Comparison of ENCODE assay signal across 17 cellular contexts in genomic region chr3:149441662-149442442, GRCh38. TPM values are rescaled to one million over a fixed set of nuclear protein-coding genes. Genes with fewer than 3 reads are reported as not detected.
"Had no signal": no experiment of that assay in that cellular context is flagged by ENCODE, and none has a peak within 500 bp of the region (broad histone marks: within the 10 kb centered on the region; RNA-seq: fewer than 3 reads in every experiment).

No MANE protein-coding gene starts in this region.

- H3K36me3 ChIP-seq: gastroesophageal sphincter, spleen had no signal

- H3K36me3 Mint-ChIP-seq: stimulated activated naive B cell treated with anti-CD40 and anti-IgM and Interleukin-4, amounts not matched to agents 10 μg/mL and 1 μg/mL and 100 μg/mL, for 72 hours had no signal

- H3K9me3 Mint-ChIP-seq: activated naive CD4-positive, alpha-beta T cell treated with anti-CD3 and anti-CD28 coated beads for 36 hours; activated T-helper 17 cell treated with anti-CD3 and anti-CD28 coated beads, Interleukin-2, amount 50 U/mL, for 72 hours; stimulated activated naive B cell treated with anti-CD40 and anti-IgM and Interleukin-4, amounts not matched to agents 10 μg/mL and 1 μg/mL and 100 μg/mL, for 72 hours; T-helper 2 cell treated with Interferon-gamma antibody and Interleukin-4, amounts not matched to agents 5 μg/mL and 100 μg/mL, for 36 hours had no signal

- H3K4me3 ChIP-seq: gastroesophageal sphincter, spleen had no signal

- FAIRE-seq: colon had no signal

- H3K4me3 Mint-ChIP-seq: activated naive CD4-positive, alpha-beta T cell treated with anti-CD3 and anti-CD28 coated beads for 36 hours; activated T-helper 17 cell treated with anti-CD3 and anti-CD28 coated beads, Interleukin-2, amount 50 U/mL, for 72 hours; stimulated activated naive B cell treated with anti-CD40 and anti-IgM and Interleukin-4, amounts not matched to agents 10 μg/mL and 1 μg/mL and 100 μg/mL, for 72 hours; T-helper 2 cell treated with Interferon-gamma antibody and Interleukin-4, amounts not matched to agents 5 μg/mL and 100 μg/mL, for 36 hours had no signal

- ATAC-seq: activated T-helper 17 cell treated with anti-CD3 and anti-CD28 coated beads, Interleukin-2, amount 50 U/mL, for 72 hours; gastroesophageal sphincter; right cardiac atrium; stimulated activated naive B cell treated with anti-CD40 and anti-IgM and Interleukin-4, amounts not matched to agents 10 μg/mL and 1 μg/mL and 100 μg/mL, for 72 hours had no signal

- H3K27ac ChIP-seq: gastroesophageal sphincter, spleen had no signal

- DNase-seq: activated CD4-positive, alpha-beta T cell treated with anti-CD3 and anti-CD28 coated beads, Interleukin-2, amount 50 U/mL, for 1 hour; activated naive CD4-positive, alpha-beta T cell treated with anti-CD3 and anti-CD28 coated beads for 36 hours; activated T-cell treated with anti-CD3 and anti-CD28 coated beads for 4 hours; right cardiac atrium; spleen; stimulated activated CD4-positive, alpha-beta T cell treated with anti-CD3 and anti-CD28 coated beads, Interleukin-1b, Interleukin-23, amount 100 ng/mL, for 48 hours; stimulated activated naive B cell treated with anti-CD40 and anti-IgM and Interleukin-4, amounts not matched to agents 10 μg/mL and 1 μg/mL and 100 μg/mL, for 72 hours; trophoblast cell had no signal

- H3K27ac Mint-ChIP-seq: activated naive CD4-positive, alpha-beta T cell treated with anti-CD3 and anti-CD28 coated beads for 36 hours; activated T-helper 17 cell treated with anti-CD3 and anti-CD28 coated beads, Interleukin-2, amount 50 U/mL, for 72 hours; stimulated activated naive B cell treated with anti-CD40 and anti-IgM and Interleukin-4, amounts not matched to agents 10 μg/mL and 1 μg/mL and 100 μg/mL, for 72 hours; T-helper 2 cell treated with Interferon-gamma antibody and Interleukin-4, amounts not matched to agents 5 μg/mL and 100 μg/mL, for 36 hours had no signal

- H3K27me3 ChIP-seq: gastroesophageal sphincter, spleen had no signal

- H3K4me1 Mint-ChIP-seq: activated T-helper 17 cell treated with anti-CD3 and anti-CD28 coated beads, Interleukin-2, amount 50 U/mL, for 72 hours had no signal

- H3K9me3 ChIP-seq: gastroesophageal sphincter, spleen had no signal

RNA-seq across cellular contexts. Expression of gene TM4SF4, which starts 32.6 kb away (rescaled TPM):
- total RNA-seq: activated CD8-positive, alpha-beta memory T cell treated with anti-CD3 and anti-CD28 coated beads for 36 hours; activated naive CD4-positive, alpha-beta T cell treated with anti-CD3 and anti-CD28 coated beads for 36 hours; activated T-helper 17 cell treated with anti-CD3 and anti-CD28 coated beads, Interleukin-2, amount 50 U/mL, for 72 hours; cardiac septum; endothelial cell of umbilical vein; kidney epithelial cell; right cardiac atrium; spleen; subcutaneous adipose tissue had no signal
- polyA plus RNA-seq: endothelial cell of umbilical vein, right cardiac atrium had no signal
